12 cellular contexts compared by ENCODE assay signal in the genomic region with DNA sequence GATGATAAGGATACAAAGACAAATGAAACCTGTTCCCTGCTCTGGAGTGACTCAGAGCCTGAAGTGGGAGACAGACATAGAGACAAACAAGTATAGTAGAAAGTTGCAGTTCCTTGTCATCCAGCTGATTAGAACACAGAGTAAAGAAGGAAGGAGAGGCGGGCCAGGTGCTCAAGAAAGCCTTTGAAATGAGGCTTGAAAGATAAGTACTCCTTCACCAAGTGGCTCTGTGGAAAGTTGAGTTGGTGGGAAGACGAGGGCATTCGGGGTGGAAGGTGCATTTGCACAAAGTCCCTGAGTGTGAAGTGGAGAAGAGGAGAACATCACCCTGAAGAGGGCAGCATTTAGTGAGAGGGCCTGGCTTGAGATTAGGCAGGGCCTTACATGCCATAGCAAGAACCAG. TPM values are rescaled to one million over a fixed set of nuclear protein-coding genes. Genes with fewer than 3 reads are reported as not detected.
DNase-seq lines count a peak whose midpoint lies in the region; FAIRE-seq and TF ChIP-seq lines count a peak whose summit lies in the region.
"Had no signal": no experiment of that assay in that cellular context is flagged by ENCODE, and none has a peak within 500 bp of the region (broad histone marks: within the 10 kb centered on the region; RNA-seq: fewer than 3 reads in every experiment).

No MANE protein-coding gene starts in this region.

- peak; percentile 23 to 39 for TF ChIP-seq RAD21 in liver (IDR thresholded peaks at IDR 0.05)

- no peak overlapping the region for H3K27ac ChIP-seq in liver (ENCODE audit: low read depth in 1 of 2, low read length in 2 of 2)
- H3K27ac ChIP-seq: sigmoid colon had no signal

- H3K36me3 ChIP-seq in liver (ENCODE audit: control insufficient read depth in 4 of 4, insufficient read depth in 3 of 4, low read depth in 1 of 4, low read length in 3 of 4) = no peaks in the 10 kb centered on the region
- H3K36me3 ChIP-seq: sigmoid colon had no signal

- no peak overlapping the region for H3K9ac ChIP-seq in liver (ENCODE audit: low read depth in 1 of 2, low read length in 2 of 2)

- H3K4me1 ChIP-seq in liver (ENCODE audit: control insufficient read depth in 4 of 4, insufficient read depth in 4 of 4, low read length in 3 of 4) = no peaks in the 10 kb centered on the region
- H3K4me1 ChIP-seq: sigmoid colon had no signal

- no peaks in the 10 kb centered on the region for H3K27me3 ChIP-seq in liver (ENCODE audit: control insufficient read depth in 4 of 4, insufficient read depth in 4 of 4, low read length in 3 of 4)
- H3K27me3 ChIP-seq: sigmoid colon had no signal

- POLR2A ChIA-PET in HEK293T (lab: Yijun Ruan, JAX) = no interaction called here

- CTCF ChIA-PET in HEK293T (lab: Yijun Ruan, JAX) = no interaction called here

- TF ChIP-seq CTCF in D721Med (IDR thresholded peaks at IDR 0.05; ENCODE audit: insufficient read depth, missing control alignments) (peak; percentile 21), liver (IDR thresholded peaks at IDR 0.05; ENCODE audit: low read depth, low read length, missing input control) (no peak)

- no peaks in the 10 kb centered on the region for H3K9me3 ChIP-seq in liver (ENCODE audit: control insufficient read depth in 4 of 4, low read length in 3 of 4)
- H3K9me3 ChIP-seq: sigmoid colon had no signal

- H3K4me3 ChIP-seq in liver (ENCODE audit: low read depth in 1 of 3, low read length in 3 of 3) = no peak overlapping the region
- H3K4me3 ChIP-seq: sigmoid colon had no signal

- DNase-seq in D721Med (ENCODE audit: insufficient read length, low spot score) (no peak), HEK293T (ENCODE audit: extremely low spot score) (peak; percentile 49), amniotic epithelial cell (ENCODE audit: low read depth) (peak; percentile 4), medulla oblongata (ENCODE audit: extremely low spot score) (no peak), NOMO-1 treated with DMSO at 0.1 percent for 48 hours (lab: John Stamatoyannopoulos, UW; ENCODE audit: unreplicated experiment) (no peak), SW480 (ENCODE audit: low spot score) (no peak), cortex of kidney (lab: John Stamatoyannopoulos, UW) (no peak)
- DNase-seq: kidney glomerular epithelial cell, Right ventricle myocardium superior, sigmoid colon had no signal

- no peak for FAIRE-seq in D721Med (lab: Jason Lieb, UNC)
- FAIRE-seq: colon had no signal

- WGBS in liver = 74% methylated on average over 3 of the region's 3 CpGs

TF ChIP-seq in HEK293T, 16 proteins besides CTCF, POLR2A, EP300 and RAD21:
- TF ChIP-seq L3MBTL2 (conservative IDR thresholded peaks at IDR 0.05) (no peak), NFRKB (IDR thresholded peaks at IDR 0.05) (no peak), SP1 (IDR thresholded peaks at IDR 0.05) (no peak), FOXA1 (IDR thresholded peaks at IDR 0.05) (no peak), ARNT (IDR thresholded peaks at IDR 0.05) (no peak), HDGF (IDR thresholded peaks at IDR 0.05; ENCODE audit: borderline replicate concordance) (no peak), CTBP1 (IDR thresholded peaks at IDR 0.05; ENCODE audit: borderline replicate concordance) (no peak), TARDBP (IDR thresholded peaks at IDR 0.05) (no peak), BHLHE40 (IDR thresholded peaks at IDR 0.05; ENCODE audit: borderline replicate concordance) (no peak), PKNOX1 (IDR thresholded peaks at IDR 0.05) (no peak)

TF ChIP-seq in liver, 16 proteins besides CTCF, POLR2A, EP300 and RAD21:
- no peak for TF ChIP-seq ZBTB33 (IDR thresholded peaks at IDR 0.05)
- no peak for TF ChIP-seq FOXA2 (IDR thresholded peaks at IDR 0.05)
- TF ChIP-seq HNF4G (IDR thresholded peaks at IDR 0.05) = no peak
- no peak for TF ChIP-seq NR2F2 (IDR thresholded peaks at IDR 0.05)
- TF ChIP-seq FOXA1 (IDR thresholded peaks at IDR 0.05) = no peak
- TF ChIP-seq EGR1 (IDR thresholded peaks at IDR 0.05; ENCODE audit: low read depth in 2 of 2) = no peak
- TF ChIP-seq, protein P1, sequence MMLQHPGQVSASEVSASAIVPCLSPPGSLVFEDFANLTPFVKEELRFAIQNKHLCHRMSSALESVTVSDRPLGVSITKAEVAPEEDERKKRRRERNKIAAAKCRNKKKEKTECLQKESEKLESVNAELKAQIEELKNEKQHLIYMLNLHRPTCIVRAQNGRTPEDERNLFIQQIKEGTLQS (IDR thresholded peaks at IDR 0.05) = no peak
- TF ChIP-seq JUND (IDR thresholded peaks at IDR 0.05) = no peak
- no peak for TF ChIP-seq GABPA (IDR thresholded peaks at IDR 0.05 in 1 of 2, conservative IDR thresholded peaks at IDR 0.05 in 1 of 2)
- TF ChIP-seq TAF1 (conservative IDR thresholded peaks at IDR 0.05) = no peak
- no peak for TF ChIP-seq RXRA (IDR thresholded peaks at IDR 0.05)
- no peak for TF ChIP-seq HNF4A (conservative IDR thresholded peaks at IDR 0.05)
- TF ChIP-seq SP1 (IDR thresholded peaks at IDR 0.05) = no peak
- no peak for TF ChIP-seq YY1 (IDR thresholded peaks at IDR 0.05)
- TF ChIP-seq, protein P2, sequence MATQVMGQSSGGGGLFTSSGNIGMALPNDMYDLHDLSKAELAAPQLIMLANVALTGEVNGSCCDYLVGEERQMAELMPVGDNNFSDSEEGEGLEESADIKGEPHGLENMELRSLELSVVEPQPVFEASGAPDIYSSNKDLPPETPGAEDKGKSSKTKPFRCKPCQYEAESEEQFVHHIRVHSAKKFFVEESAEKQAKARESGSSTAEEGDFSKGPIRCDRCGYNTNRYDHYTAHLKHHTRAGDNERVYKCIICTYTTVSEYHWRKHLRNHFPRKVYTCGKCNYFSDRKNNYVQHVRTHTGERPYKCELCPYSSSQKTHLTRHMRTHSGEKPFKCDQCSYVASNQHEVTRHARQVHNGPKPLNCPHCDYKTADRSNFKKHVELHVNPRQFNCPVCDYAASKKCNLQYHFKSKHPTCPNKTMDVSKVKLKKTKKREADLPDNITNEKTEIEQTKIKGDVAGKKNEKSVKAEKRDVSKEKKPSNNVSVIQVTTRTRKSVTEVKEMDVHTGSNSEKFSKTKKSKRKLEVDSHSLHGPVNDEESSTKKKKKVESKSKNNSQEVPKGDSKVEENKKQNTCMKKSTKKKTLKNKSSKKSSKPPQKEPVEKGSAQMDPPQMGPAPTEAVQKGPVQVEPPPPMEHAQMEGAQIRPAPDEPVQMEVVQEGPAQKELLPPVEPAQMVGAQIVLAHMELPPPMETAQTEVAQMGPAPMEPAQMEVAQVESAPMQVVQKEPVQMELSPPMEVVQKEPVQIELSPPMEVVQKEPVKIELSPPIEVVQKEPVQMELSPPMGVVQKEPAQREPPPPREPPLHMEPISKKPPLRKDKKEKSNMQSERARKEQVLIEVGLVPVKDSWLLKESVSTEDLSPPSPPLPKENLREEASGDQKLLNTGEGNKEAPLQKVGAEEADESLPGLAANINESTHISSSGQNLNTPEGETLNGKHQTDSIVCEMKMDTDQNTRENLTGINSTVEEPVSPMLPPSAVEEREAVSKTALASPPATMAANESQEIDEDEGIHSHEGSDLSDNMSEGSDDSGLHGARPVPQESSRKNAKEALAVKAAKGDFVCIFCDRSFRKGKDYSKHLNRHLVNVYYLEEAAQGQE (IDR thresholded peaks at IDR 0.05) = no peak
- TF ChIP-seq, protein P3, sequence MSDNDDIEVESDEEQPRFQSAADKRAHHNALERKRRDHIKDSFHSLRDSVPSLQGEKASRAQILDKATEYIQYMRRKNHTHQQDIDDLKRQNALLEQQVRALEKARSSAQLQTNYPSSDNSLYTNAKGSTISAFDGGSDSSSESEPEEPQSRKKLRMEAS (IDR thresholded peaks at IDR 0.05) = no peak

RNA-seq across cellular contexts. Expression of gene MARK1, which starts 17.0 kb away (rescaled TPM):
- under 1 TPM; 0.37 to 0.59 TPM for total RNA-seq in liver
- polyA plus RNA-seq in liver = under 1 TPM; 0.10 to 0.13 TPM

Comparison
In these comparisons a context has a peak if more than half of its experiments do, and no peak if none do; other contexts are left out.
1. DNase-seq: peak in HEK293T (single experiment) and amniotic epithelial cell (single experiment); none in D721Med (single experiment), medulla oblongata (single experiment), NOMO-1 treated with DMSO at 0.1 percent for 48 hours (single experiment), SW480 (single experiment) and cortex of kidney (single experiment).